9 cellular contexts compared by ENCODE assay signal in the genomic region with DNA sequence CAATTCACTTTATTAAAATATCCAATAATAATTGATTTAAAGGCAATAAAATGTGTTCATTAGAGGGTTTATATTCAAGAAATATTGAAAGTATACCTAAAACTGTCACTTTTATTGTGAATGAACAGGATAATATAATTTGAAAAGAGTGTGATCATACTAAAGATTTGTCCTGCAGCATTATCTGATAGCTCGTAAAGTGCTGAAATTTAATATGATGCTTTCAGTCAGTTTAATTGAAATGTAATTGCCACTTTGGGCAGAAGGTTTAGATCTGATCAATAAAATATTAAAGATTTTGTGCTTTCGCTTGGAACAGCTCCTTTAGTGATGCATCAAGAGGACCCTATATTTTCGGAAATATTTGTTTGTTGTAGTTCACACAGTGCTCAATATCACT.
"Had no signal": no experiment of that assay in that cellular context is flagged by ENCODE, and none has a peak within 500 bp of the region (broad histone marks: within the 10 kb centered on the region; RNA-seq: fewer than 3 reads in every experiment).

No MANE protein-coding gene starts in this region.

- H3K4me2 ChIP-seq: GM23338 had no signal

- H3K9ac ChIP-seq: GM23248 had no signal

- DNase-seq: GM23248, GOT3, H7, H9, HCEC 1CT, HFFc6 had no signal

- H2AFZ ChIP-seq: GM23248, GM23338 had no signal

- H3K27ac ChIP-seq: GM23248 had no signal

- ATAC-seq: GM23338, HCT116 had no signal

- H3K36me3 ChIP-seq: HAP-1 had no signal

- H3K9me3 ChIP-seq: HAP-1 had no signal

- H3K4me1 ChIP-seq: HAP-1 had no signal

- H3K4me3 ChIP-seq: GM23248, GM23338, HAP-1 had no signal
